Comparison of ENCODE assay signal across 15 cellular contexts in genomic region chr17:66365903-66366302, GRCh38.
DNase-seq lines count a peak whose midpoint lies in the region; ATAC-seq and TF ChIP-seq lines count a peak whose summit lies in the region.
"Had no signal": no experiment of that assay in that cellular context is flagged by ENCODE, and none has a peak within 500 bp of the region (broad histone marks: within the 10 kb centered on the region; RNA-seq: fewer than 3 reads in every experiment).

No MANE protein-coding gene starts in this region.

- no peak overlapping the region for H3K4me3 Mint-ChIP-seq in activated CD4-positive, alpha-beta T cell treated with anti-CD3 and anti-CD28 coated beads, Interleukin-2, amount 10 ng/mL, durations not matched to agents 24 days and 14 days

- H3K27ac ChIP-seq in HEK293 (ENCODE audit: extremely low read depth, low read depth, low read length) = no peak overlapping the region
- H3K27ac ChIP-seq: HL-60, SJSA1 had no signal

- H3K4me1 Mint-ChIP-seq in activated CD4-positive, alpha-beta T cell treated with anti-CD3 and anti-CD28 coated beads, Interleukin-2, amount 10 ng/mL, durations not matched to agents 24 days and 14 days = peaks cover 61% of the 10 kb centered on the region

- H3K9me3 Mint-ChIP-seq in activated CD4-positive, alpha-beta T cell treated with anti-CD3 and anti-CD28 coated beads, Interleukin-2, amount 10 ng/mL, durations not matched to agents 24 days and 14 days = no peaks in the 10 kb centered on the region
- H3K9me3 Mint-ChIP-seq: CD4-positive, CD25-positive, alpha-beta regulatory T cell had no signal

- POLR2A ChIA-PET in HEK293 (lab: Yijun Ruan, JAX) = no interaction called here

- no peaks in the 10 kb centered on the region for H3K9me3 ChIP-seq in HEK293 (ENCODE audit: control insufficient read depth, insufficient read depth, low read depth, low read length)
- H3K9me3 ChIP-seq: SJSA1 had no signal

- no peaks in the 10 kb centered on the region for H3K27me3 Mint-ChIP-seq in activated CD4-positive, alpha-beta T cell treated with anti-CD3 and anti-CD28 coated beads, Interleukin-2, amount 10 ng/mL, durations not matched to agents 24 days and 14 days
- H3K27me3 Mint-ChIP-seq: CD4-positive, CD25-positive, alpha-beta regulatory T cell had no signal

- ATAC-seq in SK-N-SH treated with all-trans-retinoic acid at 6 μM for 48 hours = no peak; the same call in 2 of the 3 replicates
- peak; percentile 55 for ATAC-seq in left colon
- no peak for ATAC-seq in GM18867 (IDR thresholded peaks at IDR 0.05; ENCODE audit: unreplicated experiment)

- in situ Hi-C loops in GM13977 (cut with MboI; ENCODE audit: low pct_unique_long_range_greater_than_20kb, low sequenced_read_pairs, unreplicated experiment) = no loop called here

- H3K4me3 ChIP-seq in HEK293 (ENCODE audit: low read depth, low read length) = no peak overlapping the region
- H3K4me3 ChIP-seq: SJSA1 had no signal

- no peak for TF ChIP-seq CTCF in HEK293 (tag by site-specific recombination; IDR thresholded peaks at IDR 0.05)
- TF ChIP-seq CTCF in GM13977 (IDR thresholded peaks at IDR 0.05; ENCODE audit: extremely low read depth, insufficient read depth, missing control alignments) = no peak

- CTCF ChIA-PET in HEK293 (lab: Yijun Ruan, JAX) = no interaction called here

- no peaks in the 10 kb centered on the region for H3K36me3 ChIP-seq in HEK293 (ENCODE audit: control insufficient read depth in 2 of 2, insufficient read depth in 1 of 2, low read length in 2 of 2)
- H3K36me3 ChIP-seq: SJSA1 had no signal

- H3K27ac Mint-ChIP-seq in activated CD4-positive, alpha-beta T cell treated with anti-CD3 and anti-CD28 coated beads, Interleukin-2, amount 10 ng/mL, durations not matched to agents 24 days and 14 days = peak overlapping the region; percentile 68

- intact Hi-C loops in activated CD4-positive, alpha-beta T cell treated with anti-CD3 and anti-CD28 coated beads, Interleukin-2, amount 10 ng/mL, durations not matched to agents 24 days and 14 days (cut with micrococcal nuclease) = loop anchor here (1.0 to 5.0 kb wide), 4 partner anchors 15 to 56 kb away; no protein-coding TSS in a partner anchor
- intact Hi-C loops in left colon (cut with DNase I, micrococcal nuclease) = no loop called here

- peaks cover 34% of the 10 kb centered on the region for H3K36me3 Mint-ChIP-seq in activated CD4-positive, alpha-beta T cell treated with anti-CD3 and anti-CD28 coated beads, Interleukin-2, amount 10 ng/mL, durations not matched to agents 24 days and 14 days (ENCODE audit: low read depth)
- H3K36me3 Mint-ChIP-seq: CD4-positive, CD25-positive, alpha-beta regulatory T cell had no signal

- no peak for DNase-seq in activated CD4-positive, alpha-beta T cell treated with anti-CD3 and anti-CD28 coated beads, Interleukin-2, amount 10 ng/mL, durations not matched to agents 24 days and 14 days
- DNase-seq in activated CD4-positive, alpha-beta T cell treated with anti-CD3 and anti-CD28 coated beads for 48 hours = no peak
- no peak for DNase-seq in left colon
- DNase-seq in GM13977 (ENCODE audit: low spot score) = no peak
- DNase-seq in activated CD8-positive, alpha-beta memory T cell treated with anti-CD3 and anti-CD28 coated beads for 24 hours = no peak
- DNase-seq: ACHN; CD4-positive, CD25-positive, alpha-beta regulatory T cell; NCI-H1092 treated with DMSO at 0.1 percent for 48 hours; NCI-H187 treated with DMSO at 0.1 percent for 48 hours; NCI-H524 had no signal

- peaks cover 25% of the 10 kb centered on the region for H3K4me1 ChIP-seq in HEK293 (ENCODE audit: control insufficient read depth, insufficient read depth, low read length)
- H3K4me1 ChIP-seq: SJSA1 had no signal

TF ChIP-seq in HEK293, 187 proteins besides CTCF, POLR2A, EP300 and RAD21:
- TF ChIP-seq ZNF629 (tag by site-specific recombination; IDR thresholded peaks at IDR 0.05) (no peak), HIC1 (tag by site-specific recombination; IDR thresholded peaks at IDR 0.05) (no peak), ZNF843 (tag by site-specific recombination; IDR thresholded peaks at IDR 0.05) (peak; percentile 54; the same call in 1 of the 2 replicates), ZNF580 (tag by site-specific recombination; IDR thresholded peaks at IDR 0.05) (0 out of 2 replicates have a peak, but pooled peaks have one; percentile 32), OSR2 (tag by site-specific recombination; IDR thresholded peaks at IDR 0.05) (peak; percentile 63), TCF7L2 (IDR thresholded peaks at IDR 0.05; ENCODE audit: borderline replicate concordance, low read depth, low read length) (peak; percentile 93), FEZF1 (tag by site-specific recombination; IDR thresholded peaks at IDR 0.05) (peak; percentile 69), ZNF133 (tag by site-specific recombination; IDR thresholded peaks at IDR 0.05) (no peak), TRIM28 (IDR thresholded peaks at IDR 0.05; ENCODE audit: borderline replicate concordance, low read length) (0 out of 2 replicates have a peak, but pooled peaks have one; percentile 25)

TF ChIP-seq in SK-N-SH treated with all-trans-retinoic acid at 6 μM for 48 hours, 23 proteins besides CTCF, POLR2A, EP300 and RAD21:
- TF ChIP-seq ISL1 (CRISPR knock-in tag; IDR thresholded peaks at IDR 0.05) = peak; percentile 85
- no peak for TF ChIP-seq ZFP3 (CRISPR knock-in tag; IDR thresholded peaks at IDR 0.05)
- peak; percentile 77; the same call in 1 of the 2 replicates for TF ChIP-seq TCF4 (CRISPR knock-in tag; IDR thresholded peaks at IDR 0.05; ENCODE audit: borderline replicate concordance)
- TF ChIP-seq ZC3H10 (CRISPR knock-in tag; IDR thresholded peaks at IDR 0.05) = no peak
- no peak for TF ChIP-seq OSR1 (CRISPR knock-in tag; IDR thresholded peaks at IDR 0.05)
- 0 out of 2 replicates have a peak, but pooled peaks have one; percentile 28 for TF ChIP-seq TSHZ2 (CRISPR knock-in tag; IDR thresholded peaks at IDR 0.05)
- no peak for TF ChIP-seq POU6F1 (CRISPR knock-in tag; IDR thresholded peaks at IDR 0.05; ENCODE audit: borderline replicate concordance, low read depth)
- TF ChIP-seq PPARA (CRISPR knock-in tag; IDR thresholded peaks at IDR 0.05; ENCODE audit: borderline replicate concordance) = no peak
- TF ChIP-seq ESRRG (CRISPR knock-in tag; IDR thresholded peaks at IDR 0.05) = no peak
- TF ChIP-seq PATZ1 (CRISPR knock-in tag; IDR thresholded peaks at IDR 0.05; ENCODE audit: borderline replicate concordance) = 0 out of 2 replicates have a peak, but pooled peaks have one; percentile 11
